Comparison of ENCODE assay signal across 12 cellular contexts in genomic region chr16:31331807-31332301, GRCh38. TPM values are rescaled to one million over a fixed set of nuclear protein-coding genes. Genes with fewer than 3 reads are reported as not detected.
DNase-seq lines count a peak whose midpoint lies in the region; ATAC-seq, FAIRE-seq and TF ChIP-seq lines count a peak whose summit lies in the region.
"Had no signal": no experiment of that assay in that cellular context is flagged by ENCODE, and none has a peak within 500 bp of the region (broad histone marks: within the 10 kb centered on the region; RNA-seq: fewer than 3 reads in every experiment).

No MANE protein-coding gene starts in this region.

- DNase-seq in H4 (ENCODE audit: low spot score) = peak; percentile 1
- DNase-seq in K562 (ENCODE audit: extremely low read depth in 1 of 4, low spot score in 3 of 4) = peak in 1 of 4 experiments; percentile 2
- DNase-seq in naive thymus-derived CD4-positive, alpha-beta T cell = no peak
- DNase-seq in HUDEP-2 (lab: John Stamatoyannopoulos, UW; ENCODE audit: unreplicated experiment in 76 of 76) = no peak
- no peak for DNase-seq in esophagus squamous epithelium (lab: John Stamatoyannopoulos, UW)
- DNase-seq in NOMO-1 treated with DMSO at 0.1 percent for 48 hours (lab: John Stamatoyannopoulos, UW; ENCODE audit: unreplicated experiment) = no peak
- DNase-seq: kidney glomerular epithelial cell, NCI-H1436 treated with DMSO at 0.1 percent for 48 hours, ovary had no signal

- CTCF ChIA-PET in K562 (lab: Yijun Ruan, JAX; ENCODE audit: low intra/inter-chr PET ratio) = no interaction called here
- CTCF ChIA-PET in naive thymus-derived CD4-positive, alpha-beta T cell (lab: Charles Lee) = no interaction called here

- H3K4me2 ChIP-seq in BLaER1 = peak overlapping the region; percentile 82
- no peak overlapping the region for H3K4me2 ChIP-seq in K562 (ENCODE audit: insufficient read depth, low read length)

- TF ChIP-seq EP300 in K562 (IDR thresholded peaks at IDR 0.05; ENCODE audit: low read length) = no peak

- H4K20me1 ChIP-seq in BLaER1 = no peaks in the 10 kb centered on the region
- no peaks in the 10 kb centered on the region for H4K20me1 ChIP-seq in K562 (replicated peaks; ENCODE audit: control insufficient read depth, insufficient read depth, low read length)

- H3K27ac Mint-ChIP-seq in naive thymus-derived CD4-positive, alpha-beta T cell = peak overlapping the region in 4 of 9 donors; percentile 5 to 99 (median 50)

- peak overlapping the region; percentile 67 for H3K4me3 ChIP-seq in BLaER1
- no peak overlapping the region for H3K4me3 ChIP-seq in K562
- H3K4me3 ChIP-seq in naive thymus-derived CD4-positive, alpha-beta T cell (ENCODE audit: low read length) = peak overlapping the region; percentile 43
- peak overlapping the region in 1 of 4 donors; percentile 57 for H3K4me3 ChIP-seq in esophagus squamous epithelium
- H3K4me3 ChIP-seq: ovary had no signal

- peaks cover 25% of the 10 kb centered on the region for H3K4me1 ChIP-seq in BLaER1
- H3K4me1 ChIP-seq in K562 (replicated peaks in 1 of 2; ENCODE audit: control insufficient read depth in 2 of 2, insufficient read depth in 2 of 2, low read length in 2 of 2) = peaks cover 0 to 35% of the 10 kb centered on the region in 2 experiments; a peak in 4 of 5 replicates
- H3K4me1 ChIP-seq in naive thymus-derived CD4-positive, alpha-beta T cell (ENCODE audit: control insufficient read depth in 2 of 2, insufficient read depth in 2 of 2, low read length in 2 of 2) = peaks cover 0 to 3% of the 10 kb centered on the region in 2 donors
- peaks cover 3 to 20% (median 4%) of the 10 kb centered on the region in 3 donors for H3K4me1 ChIP-seq in esophagus squamous epithelium

- FAIRE-seq in K562 (lab: Jason Lieb, UNC) = no peak

- in situ Hi-C loops in K562 (cut with MboI) = no loop called here

- no peak overlapping the region for H3K27ac ChIP-seq in BLaER1
- no peak overlapping the region for H3K27ac ChIP-seq in K562 (ENCODE audit: extremely low read depth, low read depth, low read length)
- no peak overlapping the region for H3K27ac ChIP-seq in naive thymus-derived CD4-positive, alpha-beta T cell (ENCODE audit: low read depth, low read length)
- no peak overlapping the region for H3K27ac ChIP-seq in esophagus squamous epithelium
- H3K27ac ChIP-seq: cardiac muscle cell, ovary had no signal

- intact Hi-C loops in K562 (cut with micrococcal nuclease) (no loop called here), esophagus squamous epithelium (cut with DNase I) (no loop called here)
- intact Hi-C loops in naive thymus-derived CD4-positive, alpha-beta T cell (cut with micrococcal nuclease) = loop anchor here (5.0 to 10.0 kb wide), 7 partner anchors 113 to 535 kb away; partner anchors contain the start of genes PYCARD (in 2 of the 2), KAT8 (in 1 of the 2), STX4 (in 1 of the 2) and VKORC1 (in 1 of the 2)

- H3K36me3 ChIP-seq in BLaER1 (no peaks in the 10 kb centered on the region), K562 (ENCODE audit: control insufficient read depth, insufficient read depth, low read length) (no peaks in the 10 kb centered on the region), esophagus squamous epithelium (no peaks in the 10 kb centered on the region)
- H3K36me3 ChIP-seq in naive thymus-derived CD4-positive, alpha-beta T cell (ENCODE audit: control insufficient read depth in 2 of 3, insufficient read depth in 3 of 3, low read length in 3 of 3) = no peaks in the 10 kb centered on the region
- H3K36me3 ChIP-seq: cardiac muscle cell, ovary had no signal

- no peak overlapping the region for H3K9ac ChIP-seq in BLaER1
- H3K9ac ChIP-seq in K562 (ENCODE audit: insufficient read depth in 1 of 2, low read depth in 2 of 2, low read length in 2 of 2) = 0 out of 4 replicates have a peak overlapping the region, but pooled peaks of 1 of the 2 experiments have one; percentile 31

- no peaks in the 10 kb centered on the region for H3K9me3 ChIP-seq in BLaER1
- H3K9me3 ChIP-seq in K562 (replicated peaks; ENCODE audit: control insufficient read depth, insufficient read depth, low read depth, low read length) = no peaks in the 10 kb centered on the region; the same call in 1 of the 2 replicates
- H3K9me3 ChIP-seq in naive thymus-derived CD4-positive, alpha-beta T cell (ENCODE audit: control insufficient read depth in 2 of 3, low read length in 3 of 3) = no peaks in the 10 kb centered on the region
- no peaks in the 10 kb centered on the region for H3K9me3 ChIP-seq in esophagus squamous epithelium
- H3K9me3 ChIP-seq: ovary had no signal

- POLR2A ChIA-PET in K562 (lab: Yijun Ruan, JAX) = interaction anchor here (0.6 kb wide), 2 partner anchors 113 to 152 kb away, joined by 3 read pairs; partner anchors contain the start of gene FUS
- POLR2A ChIA-PET in naive thymus-derived CD4-positive, alpha-beta T cell (lab: Charles Lee) = interaction anchor here (1.0 kb wide), 1 partner anchor 153 kb away, joined by 4 read pairs; no protein-coding TSS in a partner anchor

- TF ChIP-seq POLR2A in K562 (conservative IDR thresholded peaks at IDR 0.05) (no peak), esophagus squamous epithelium (IDR thresholded peaks at IDR 0.05) (no peak)

- H3K4me3 Mint-ChIP-seq in naive thymus-derived CD4-positive, alpha-beta T cell = peak overlapping the region; percentile 66 to 91 (median 86)

- peaks cover 17 to 35% (median 21%) of the 10 kb centered on the region in 7 donors for H3K4me1 Mint-ChIP-seq in naive thymus-derived CD4-positive, alpha-beta T cell

- ATAC-seq in K562 = no peak
- no peak for ATAC-seq in naive thymus-derived CD4-positive, alpha-beta T cell
- no peak for ATAC-seq in HG02970 (IDR thresholded peaks at IDR 0.05; ENCODE audit: low FRiP score, unreplicated experiment)

- H3K27me3 Mint-ChIP-seq in naive thymus-derived CD4-positive, alpha-beta T cell = peaks cover 0 to 12% (median 6%) of the 10 kb centered on the region in 5 donors

- H3K27me3 ChIP-seq in BLaER1 = no peaks in the 10 kb centered on the region; the same call in 1 of the 2 replicates
- H3K27me3 ChIP-seq in K562 (ENCODE audit: control insufficient read depth in 2 of 2, insufficient read depth in 2 of 2, low read length in 2 of 2) = peaks cover 19 to 60% of the 10 kb centered on the region in 2 experiments; a peak in 4 of 5 replicates
- no peaks in the 10 kb centered on the region for H3K27me3 ChIP-seq in naive thymus-derived CD4-positive, alpha-beta T cell (ENCODE audit: control insufficient read depth in 2 of 2, insufficient read depth in 2 of 2, low read length in 2 of 2)
- H3K27me3 ChIP-seq in esophagus squamous epithelium = peaks cover 5 to 86% (median 14%) of the 10 kb centered on the region in 4 donors
- H3K27me3 ChIP-seq: ovary had no signal

- 35% methylated on average over 22 of the region's 23 CpGs for WGBS in K562 (ENCODE audit: insufficient coverage, low coverage, missing lambda C conversion rate)
- 64 to 72% methylated on average over 12 to 21 of the region's 23 CpGs for WGBS in esophagus squamous epithelium, 2 donors

- TF ChIP-seq CTCF in K562 (IDR thresholded peaks at IDR 0.05 in 2 of 3, conservative IDR thresholded peaks at IDR 0.05 in 1 of 3; ENCODE audit: insufficient read depth in 2 of 3, low read depth in 1 of 3, low read length in 3 of 3) (no peak), esophagus squamous epithelium (IDR thresholded peaks at IDR 0.05) (no peak)

- no peak for TF ChIP-seq RAD21 in K562 (CRISPR knock-in tag; conservative IDR thresholded peaks at IDR 0.05 in 1 of 2, IDR thresholded peaks at IDR 0.05 in 1 of 2)

- H3K9me1 ChIP-seq in K562 (ENCODE audit: control insufficient read depth, insufficient read depth, low read length) = no peaks in the 10 kb centered on the region

- no peaks in the 10 kb centered on the region for H3K9me3 Mint-ChIP-seq in naive thymus-derived CD4-positive, alpha-beta T cell

- no TSS peak for BruUV-seq in K562 (replicated peaks; lab: Mats Ljungman, UMichigan)

- no peaks in the 10 kb centered on the region for H3K79me2 ChIP-seq in K562 (ENCODE audit: control insufficient read depth, insufficient read depth, low read length)

- peaks cover 0 to 27% (median 0%) of the 10 kb centered on the region in 5 donors for H3K36me3 Mint-ChIP-seq in naive thymus-derived CD4-positive, alpha-beta T cell

- H2AFZ ChIP-seq in K562 (ENCODE audit: low read depth, low read length) = no peak overlapping the region

TF ChIP-seq in K562, 482 proteins besides CTCF, POLR2A, EP300 and RAD21 (continues in another document):
- TF ChIP-seq RBM34 (IDR thresholded peaks at IDR 0.05; ENCODE audit: borderline replicate concordance, insufficient read depth, low read length) (no peak), ZNF263 (CRISPR knock-in tag; IDR thresholded peaks at IDR 0.05; ENCODE audit: borderline replicate concordance) (no peak), NFIC (IDR thresholded peaks at IDR 0.05) (no peak), TRIM28 (IDR thresholded peaks at IDR 0.05) (no peak)

RNA-seq across cellular contexts. Expression of gene ITGAX, which starts 23.1 kb away (rescaled TPM):
- total RNA-seq in H4 (2014; rRNA removed; shearing (Covaris generic)) = 1.8 and 4.4 TPM in 2 replicates
- total RNA-seq in K562 (2011; cell fraction: chromatin; rRNA removed; ENCODE audit: low replicate concordance) = 3.4 and 12.7 TPM in 2 replicates
- total RNA-seq in K562 (2011; cell fraction: nucleolus; rRNA removed) = 3.7 and 7.0 TPM in 2 replicates
- 3.8 and 5.1 TPM in 2 replicates for total RNA-seq in K562 (2011; cell fraction: nucleoplasm; rRNA removed)
- total RNA-seq in K562 (2014; rRNA removed) = 0.14 and 0.41 TPM in 2 replicates
- 0.15 TPM in 1 of 2 replicates, not detected in the other for total RNA-seq in K562 (2014; rRNA removed; fragmentation: Illumina TruSeq; extraction: Trizol)
- 0.58 and 1.1 TPM in 2 replicates for total RNA-seq in K562 (2015; rRNA removed; fragmentation: Illumina TruSeq; extraction: Trizol)
- total RNA-seq in K562 (2021) = 0.35 and 0.51 TPM in 2 replicates
- polyA plus RNA-seq in K562 (2011; rRNA removed) = 0.35 and 0.39 TPM in 2 replicates
- 0.28 and 0.30 TPM in 2 replicates for polyA plus RNA-seq in K562 (2011; cell fraction: cytosol; rRNA removed)
- 2.2 and 3.5 TPM in 2 replicates for polyA plus RNA-seq in K562 (2011; cell fraction: nucleus; rRNA removed)
- 0.65 and 2.6 TPM in 2 replicates for polyA plus RNA-seq in K562 (2012)
- polyA plus RNA-seq in K562 (2014; fragmentation: Illumina TruSeq; extraction: Trizol) = 0.09 and 0.30 TPM in 2 replicates
- under 1 TPM; 0.03 to 0.04 TPM for polyA plus RNA-seq in K562 (2014; fragmentation: Nextera tagmentation; extraction: Ambion mirVana)
- 0.05 and 0.35 TPM in 2 replicates for polyA plus RNA-seq in K562 (2014; rRNA removed)
- 0.95 and 1.2 TPM in 2 replicates for polyA minus RNA-seq in K562 (2011; rRNA and poly(A)+ RNA removed)
- polyA minus RNA-seq in K562 (2011; cell fraction: cytosol; rRNA and poly(A)+ RNA removed) = not detected in 2 replicates
- polyA minus RNA-seq in K562 (2011; cell fraction: nucleus; rRNA and poly(A)+ RNA removed) = 1.9 and 2.4 TPM in 2 replicates
- total RNA-seq in naive thymus-derived CD4-positive, alpha-beta T cell = 100 to 1,000 TPM in 1 of 5 experiments, 10 to 100 TPM in 2, 1 to 10 TPM in 2; 4.0 to 306 (median 40.2) TPM
- polyA plus RNA-seq in naive thymus-derived CD4-positive, alpha-beta T cell = under 1 TPM in 1 of 2 donors, not detected in 1; 0.05 TPM
- total RNA-seq in esophagus squamous epithelium = 1 to 10 TPM in 2 of 4 donors, under 1 TPM in 2; 0.82 to 4.5 (median 1.8) TPM
- polyA plus RNA-seq: cardiac muscle cell had no signal

Comparison
In these comparisons a context has a peak if more than half of its experiments do, and no peak if none do; other contexts are left out.
1. intact Hi-C loops: an anchor here in naive thymus-derived CD4-positive, alpha-beta T cell (5.0 to 10.0 kb wide); none called in K562 and esophagus squamous epithelium.